Comparison of ENCODE assay signal across 2 cellular contexts in the genomic region with DNA sequence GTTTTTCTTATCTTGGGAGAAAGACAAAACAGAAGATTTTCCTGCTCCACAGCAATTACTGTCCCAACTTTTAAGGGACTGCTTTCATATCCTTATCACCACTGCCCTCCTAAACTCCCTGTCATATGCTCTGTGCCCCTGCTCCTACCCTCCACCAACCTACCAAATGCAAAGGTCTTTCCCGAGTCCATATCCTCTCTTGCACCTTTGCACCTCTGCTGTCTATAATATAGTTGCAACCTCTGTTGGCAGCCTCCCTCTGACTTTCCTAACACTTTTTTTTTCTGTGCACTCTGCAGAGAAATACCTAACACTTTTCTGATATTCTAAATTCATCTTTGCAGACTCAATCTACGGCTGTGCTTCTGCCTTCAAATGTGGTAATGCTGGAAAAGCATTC.
TF ChIP-seq lines count a peak whose summit lies in the region.

No MANE protein-coding gene starts in this region.

TF ChIP-seq in WTC11, 78 proteins besides CTCF, POLR2A, EP300 and RAD21 (continued from another document and continues in another):
- TF ChIP-seq, protein P1, sequence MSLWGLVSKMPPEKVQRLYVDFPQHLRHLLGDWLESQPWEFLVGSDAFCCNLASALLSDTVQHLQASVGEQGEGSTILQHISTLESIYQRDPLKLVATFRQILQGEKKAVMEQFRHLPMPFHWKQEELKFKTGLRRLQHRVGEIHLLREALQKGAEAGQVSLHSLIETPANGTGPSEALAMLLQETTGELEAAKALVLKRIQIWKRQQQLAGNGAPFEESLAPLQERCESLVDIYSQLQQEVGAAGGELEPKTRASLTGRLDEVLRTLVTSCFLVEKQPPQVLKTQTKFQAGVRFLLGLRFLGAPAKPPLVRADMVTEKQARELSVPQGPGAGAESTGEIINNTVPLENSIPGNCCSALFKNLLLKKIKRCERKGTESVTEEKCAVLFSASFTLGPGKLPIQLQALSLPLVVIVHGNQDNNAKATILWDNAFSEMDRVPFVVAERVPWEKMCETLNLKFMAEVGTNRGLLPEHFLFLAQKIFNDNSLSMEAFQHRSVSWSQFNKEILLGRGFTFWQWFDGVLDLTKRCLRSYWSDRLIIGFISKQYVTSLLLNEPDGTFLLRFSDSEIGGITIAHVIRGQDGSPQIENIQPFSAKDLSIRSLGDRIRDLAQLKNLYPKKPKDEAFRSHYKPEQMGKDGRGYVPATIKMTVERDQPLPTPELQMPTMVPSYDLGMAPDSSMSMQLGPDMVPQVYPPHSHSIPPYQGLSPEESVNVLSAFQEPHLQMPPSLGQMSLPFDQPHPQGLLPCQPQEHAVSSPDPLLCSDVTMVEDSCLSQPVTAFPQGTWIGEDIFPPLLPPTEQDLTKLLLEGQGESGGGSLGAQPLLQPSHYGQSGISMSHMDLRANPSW (CRISPR knock-in tag; conservative IDR thresholded peaks at IDR 0.05; ENCODE audit: low read depth) = no peak
- TF ChIP-seq FOXP1 (CRISPR knock-in tag; IDR thresholded peaks at IDR 0.05; ENCODE audit: borderline replicate concordance) (no peak), GTF2I (CRISPR knock-in tag; conservative IDR thresholded peaks at IDR 0.05) (no peak), IRF2 (CRISPR knock-in tag; IDR thresholded peaks at IDR 0.05; ENCODE audit: borderline replicate concordance, low read depth) (no peak), TEAD1 (CRISPR knock-in tag; IDR thresholded peaks at IDR 0.05) (no peak), NFE2L1 (CRISPR knock-in tag; IDR thresholded peaks at IDR 0.05) (no peak), CREM (CRISPR knock-in tag; IDR thresholded peaks at IDR 0.05) (no peak), HMGA2 (CRISPR knock-in tag; IDR thresholded peaks at IDR 0.05) (no peak)
- TF ChIP-seq, protein P2, sequence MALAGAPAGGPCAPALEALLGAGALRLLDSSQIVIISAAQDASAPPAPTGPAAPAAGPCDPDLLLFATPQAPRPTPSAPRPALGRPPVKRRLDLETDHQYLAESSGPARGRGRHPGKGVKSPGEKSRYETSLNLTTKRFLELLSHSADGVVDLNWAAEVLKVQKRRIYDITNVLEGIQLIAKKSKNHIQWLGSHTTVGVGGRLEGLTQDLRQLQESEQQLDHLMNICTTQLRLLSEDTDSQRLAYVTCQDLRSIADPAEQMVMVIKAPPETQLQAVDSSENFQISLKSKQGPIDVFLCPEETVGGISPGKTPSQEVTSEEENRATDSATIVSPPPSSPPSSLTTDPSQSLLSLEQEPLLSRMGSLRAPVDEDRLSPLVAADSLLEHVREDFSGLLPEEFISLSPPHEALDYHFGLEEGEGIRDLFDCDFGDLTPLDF (CRISPR knock-in tag; IDR thresholded peaks at IDR 0.05) = no peak
- TF ChIP-seq, protein P3, sequence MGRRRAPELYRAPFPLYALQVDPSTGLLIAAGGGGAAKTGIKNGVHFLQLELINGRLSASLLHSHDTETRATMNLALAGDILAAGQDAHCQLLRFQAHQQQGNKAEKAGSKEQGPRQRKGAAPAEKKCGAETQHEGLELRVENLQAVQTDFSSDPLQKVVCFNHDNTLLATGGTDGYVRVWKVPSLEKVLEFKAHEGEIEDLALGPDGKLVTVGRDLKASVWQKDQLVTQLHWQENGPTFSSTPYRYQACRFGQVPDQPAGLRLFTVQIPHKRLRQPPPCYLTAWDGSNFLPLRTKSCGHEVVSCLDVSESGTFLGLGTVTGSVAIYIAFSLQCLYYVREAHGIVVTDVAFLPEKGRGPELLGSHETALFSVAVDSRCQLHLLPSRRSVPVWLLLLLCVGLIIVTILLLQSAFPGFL (CRISPR knock-in tag; IDR thresholded peaks at IDR 0.05; ENCODE audit: borderline replicate concordance) = no peak
- TF ChIP-seq, protein P4, sequence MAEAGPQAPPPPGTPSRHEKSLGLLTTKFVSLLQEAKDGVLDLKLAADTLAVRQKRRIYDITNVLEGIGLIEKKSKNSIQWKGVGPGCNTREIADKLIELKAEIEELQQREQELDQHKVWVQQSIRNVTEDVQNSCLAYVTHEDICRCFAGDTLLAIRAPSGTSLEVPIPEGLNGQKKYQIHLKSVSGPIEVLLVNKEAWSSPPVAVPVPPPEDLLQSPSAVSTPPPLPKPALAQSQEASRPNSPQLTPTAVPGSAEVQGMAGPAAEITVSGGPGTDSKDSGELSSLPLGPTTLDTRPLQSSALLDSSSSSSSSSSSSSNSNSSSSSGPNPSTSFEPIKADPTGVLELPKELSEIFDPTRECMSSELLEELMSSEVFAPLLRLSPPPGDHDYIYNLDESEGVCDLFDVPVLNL (CRISPR knock-in tag; IDR thresholded peaks at IDR 0.05; ENCODE audit: borderline replicate concordance, low read depth) = no peak
- TF ChIP-seq, protein P5, sequence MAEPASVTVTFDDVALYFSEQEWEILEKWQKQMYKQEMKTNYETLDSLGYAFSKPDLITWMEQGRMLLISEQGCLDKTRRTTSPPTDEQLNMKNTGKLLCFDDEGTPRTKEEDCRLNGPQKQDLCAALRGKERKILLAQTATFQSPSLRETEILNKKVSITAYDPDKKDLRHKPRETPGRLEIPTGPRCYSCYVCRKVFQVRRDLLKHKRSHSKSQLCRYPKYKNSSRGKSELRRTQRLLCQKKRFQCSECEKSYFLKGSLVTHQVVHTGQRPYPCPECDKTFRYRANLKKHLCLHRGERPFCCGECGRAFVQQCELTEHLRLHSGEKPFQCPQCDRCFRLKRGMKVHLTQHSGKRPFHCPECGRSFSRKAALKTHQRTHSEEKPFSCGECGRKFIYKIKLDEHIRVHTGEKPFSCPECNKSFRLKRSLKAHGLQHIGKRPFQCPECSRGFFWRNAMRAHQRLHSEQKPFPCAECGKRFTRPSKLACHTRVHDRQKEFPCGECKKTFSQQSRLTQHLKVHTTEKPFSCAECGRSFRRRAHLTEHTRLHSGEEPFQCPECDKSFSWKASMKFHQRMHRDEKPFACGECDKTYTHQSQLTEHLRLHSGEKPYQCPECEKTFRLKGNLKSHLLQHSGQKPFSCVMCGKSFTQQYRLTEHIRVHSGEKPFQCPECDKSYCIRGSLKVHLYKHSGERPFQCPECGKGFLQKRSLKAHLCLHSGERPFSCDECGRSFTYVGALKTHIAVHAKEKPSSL (CRISPR knock-in tag; conservative IDR thresholded peaks at IDR 0.05) = no peak
- TF ChIP-seq, protein P6, sequence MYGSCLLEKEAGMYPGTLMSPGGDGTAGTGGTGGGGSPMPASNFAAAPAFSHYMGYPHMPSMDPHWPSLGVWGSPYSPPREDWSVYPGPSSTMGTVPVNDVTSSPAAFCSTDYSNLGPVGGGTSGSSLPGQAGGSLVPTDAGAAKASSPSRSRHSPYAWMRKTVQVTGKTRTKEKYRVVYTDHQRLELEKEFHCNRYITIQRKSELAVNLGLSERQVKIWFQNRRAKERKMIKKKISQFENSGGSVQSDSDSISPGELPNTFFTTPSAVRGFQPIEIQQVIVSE (CRISPR knock-in tag; IDR thresholded peaks at IDR 0.05; ENCODE audit: borderline replicate concordance) = no peak

TF ChIP-seq in HepG2, 621 proteins besides CTCF, POLR2A, EP300 and RAD21 (continued from another document):
- TF ChIP-seq SOX6 (IDR thresholded peaks at IDR 0.05) (no peak), SOX6 (CRISPR knock-in tag; IDR thresholded peaks at IDR 0.05) (no peak), HOXA5 (CRISPR knock-in tag; IDR thresholded peaks at IDR 0.05) (no peak), JARID2 (CRISPR knock-in tag; IDR thresholded peaks at IDR 0.05; ENCODE audit: insufficient replicate concordance) (no peak), TMF1 (CRISPR knock-in tag; IDR thresholded peaks at IDR 0.05; ENCODE audit: low read depth) (no peak)
- TF ChIP-seq, protein P7, sequence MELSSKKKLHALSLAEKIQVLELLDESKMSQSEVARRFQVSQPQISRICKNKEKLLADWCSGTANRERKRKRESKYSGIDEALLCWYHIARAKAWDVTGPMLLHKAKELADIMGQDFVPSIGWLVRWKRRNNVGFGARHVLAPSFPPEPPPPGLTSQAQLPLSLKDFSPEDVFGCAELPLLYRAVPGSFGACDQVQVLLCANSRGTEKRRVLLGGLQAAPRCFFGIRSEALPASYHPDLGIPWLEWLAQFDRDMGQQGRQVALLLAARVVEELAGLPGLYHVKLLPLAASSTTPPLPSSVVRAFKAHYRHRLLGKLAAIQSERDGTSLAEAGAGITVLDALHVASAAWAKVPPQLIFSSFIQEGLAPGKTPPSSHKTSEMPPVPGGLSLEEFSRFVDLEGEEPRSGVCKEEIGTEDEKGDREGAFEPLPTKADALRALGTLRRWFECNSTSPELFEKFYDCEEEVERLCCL (CRISPR knock-in tag; IDR thresholded peaks at IDR 0.05; ENCODE audit: borderline replicate concordance) = no peak
